In genomic region chrX:39729834-39730670, GRCh38 we compare ENCODE assay signal across 1 cellular context.
TF ChIP-seq lines count a peak whose summit lies in the region.

No MANE protein-coding gene starts in this region.

TF ChIP-seq in GM23338, 12 proteins besides CTCF, POLR2A, EP300 and RAD21 (continued from another document):
- TF ChIP-seq STAT1 (IDR thresholded peaks at IDR 0.05; ENCODE audit: unreplicated experiment) (no peak), ZNF114 (CRISPR knock-in tag; IDR thresholded peaks at IDR 0.05) (no peak), POLR2AphosphoS5 (IDR thresholded peaks at IDR 0.05; ENCODE audit: low read depth) (no peak)
